Comparison of ENCODE assay signal across 8 cellular contexts in the genomic region with DNA sequence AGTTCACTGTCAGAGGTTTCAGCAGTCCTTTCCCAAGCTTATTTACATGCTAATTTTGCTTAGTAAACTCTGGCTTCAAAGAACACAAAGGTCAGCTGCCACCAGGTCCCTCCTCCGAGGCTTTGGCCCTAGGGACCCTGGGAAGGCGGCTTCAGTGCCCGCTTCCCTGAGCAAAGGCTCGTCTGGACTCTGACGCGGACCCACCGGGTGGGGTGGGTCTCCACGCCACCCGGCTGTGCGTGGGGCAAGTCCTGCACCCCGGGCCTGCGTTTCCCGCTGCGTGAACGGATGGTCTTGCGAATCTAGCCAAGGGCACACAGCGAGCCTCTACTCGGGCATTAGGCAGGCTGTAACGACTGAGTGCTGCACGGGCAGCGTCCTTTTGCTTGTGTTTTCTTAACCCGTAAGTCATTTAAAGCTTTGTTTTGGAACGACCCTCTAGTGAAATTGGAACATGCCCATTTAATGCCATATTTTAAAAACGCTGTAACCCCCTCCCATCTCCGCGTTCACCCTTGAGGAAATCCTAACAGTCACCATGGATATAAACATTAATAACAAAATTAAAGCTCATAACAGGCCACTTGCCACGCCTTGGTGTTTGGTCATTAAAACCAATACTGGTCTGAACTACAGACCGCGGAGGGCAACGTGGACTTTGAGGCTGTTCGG. TPM values are rescaled to one million over a fixed set of nuclear protein-coding genes. Genes with fewer than 3 reads are reported as not detected.
A peak's percentile ranks its signal among the peaks of the same experiment; 100 is the strongest.
DNase-seq lines count a peak whose midpoint lies in the region; ATAC-seq and TF ChIP-seq lines count a peak whose summit lies in the region.

No MANE protein-coding gene starts in this region.

- H3K27ac ChIP-seq in AG04450 (ENCODE audit: low read depth, low read length) (peak overlapping the region; percentile 52), HUES48 (ENCODE audit: low read depth, low read length) (peak overlapping the region; percentile 51), body of pancreas (peak overlapping the region; percentile 86 to 96 (median 92)), left lung (peak overlapping the region in 1 of 2 donors; percentile 64), thoracic aorta (peak overlapping the region in 1 of 2 donors; percentile 19)

- peaks cover 29% of the 10 kb centered on the region for H3K4me1 ChIP-seq in HUES48 (ENCODE audit: control insufficient read depth, insufficient read depth, low read length)
- H3K4me1 ChIP-seq in body of pancreas: peaks cover 44% of the 10 kb centered on the region
- peaks cover 5 to 34% of the 10 kb centered on the region in 2 donors for H3K4me1 ChIP-seq in left lung
- H3K4me1 ChIP-seq in thoracic aorta (ENCODE audit: control insufficient read depth in 1 of 2, low read depth in 2 of 2): peaks cover 9 to 29% of the 10 kb centered on the region in 2 donors

- no peaks in the 10 kb centered on the region for H3K36me3 ChIP-seq in HUES48 (ENCODE audit: control insufficient read depth, insufficient read depth, low read length)
- H3K36me3 ChIP-seq in body of pancreas (replicated peaks in 1 of 2; ENCODE audit: insufficient read depth in 1 of 2, low read depth in 2 of 2): no peaks in the 10 kb centered on the region
- H3K36me3 ChIP-seq in left lung: no peaks in the 10 kb centered on the region
- H3K36me3 ChIP-seq in thoracic aorta: no peaks in the 10 kb centered on the region

- WGBS in body of pancreas, 2 donors: 11 to 13% methylated on average over 15 to 31 of the region's 31 CpGs

- no peaks in the 10 kb centered on the region for H3K27me3 ChIP-seq in AG04450 (ENCODE audit: control insufficient read depth, insufficient read depth, low read length)
- H3K27me3 ChIP-seq in HUES48 (ENCODE audit: control insufficient read depth, insufficient read depth, low read length): peaks cover 33% of the 10 kb centered on the region
- H3K27me3 ChIP-seq in body of pancreas: no peaks in the 10 kb centered on the region
- peaks cover 0 to 39% of the 10 kb centered on the region in 2 donors for H3K27me3 ChIP-seq in left lung
- H3K27me3 ChIP-seq in thoracic aorta (replicated peaks; ENCODE audit: insufficient read depth): no peaks in the 10 kb centered on the region

- H3K9me3 ChIP-seq in AG04450 (ENCODE audit: control insufficient read depth, insufficient read depth, low read length) (peaks cover 11% of the 10 kb centered on the region), HUES48 (ENCODE audit: control insufficient read depth, insufficient read depth, low read length) (no peaks in the 10 kb centered on the region), body of pancreas (no peaks in the 10 kb centered on the region), left lung (no peaks in the 10 kb centered on the region), thoracic aorta (no peaks in the 10 kb centered on the region)

- CTCF ChIA-PET in AG04450 (lab: Charles Lee): interaction anchor here (1.0 to 4.1 kb wide), 5 partner anchors 16 to 154 kb away, joined by 3 to 30 read pairs (median 4); no protein-coding TSS in a partner anchor

- no peak for ATAC-seq in body of pancreas
- ATAC-seq in left lung: no peak
- no peak for ATAC-seq in thoracic aorta (ENCODE audit: insufficient number of reproducible peaks, low FRiP score, low read depth)

- POLR2A ChIA-PET in AG04450 (lab: Yijun Ruan, JAX): interaction anchor here (0.6 to 2.7 kb wide), 8 partner anchors 16 to 536 kb away, joined by 3 to 17 read pairs (median 6); partner anchors contain the start of gene PPP2R2D

- peak overlapping the region; percentile 81 for H3K4me3 ChIP-seq in AG04450 (ENCODE audit: low read depth, low read length)
- H3K4me3 ChIP-seq in HUES48 (ENCODE audit: low read depth, low read length): peak overlapping the region; percentile 83
- H3K4me3 ChIP-seq in body of pancreas: peak overlapping the region; percentile 83 to 100
- peak overlapping the region; percentile 83 to 94 for H3K4me3 ChIP-seq in left lung
- H3K4me3 ChIP-seq in thoracic aorta: peak overlapping the region; percentile 96

- intact Hi-C loops in body of pancreas (cut with DNase I): no loop called here
- intact Hi-C loops in left lung (cut with DNase I): no loop called here

- peak; percentile 12 to 56 (median 55) for TF ChIP-seq POLR2A in body of pancreas (IDR thresholded peaks at IDR 0.05)

- TF ChIP-seq CTCF in AG04450 (IDR thresholded peaks at IDR 0.05; ENCODE audit: low read depth, low read length): no peak
- TF ChIP-seq CTCF in body of pancreas (IDR thresholded peaks at IDR 0.05): no peak
- no peak for TF ChIP-seq CTCF in left lung (IDR thresholded peaks at IDR 0.05)
- TF ChIP-seq CTCF in thoracic aorta (IDR thresholded peaks at IDR 0.05): no peak

- DNase-seq in AG04450 (ENCODE audit: low read depth, low spot score): no peak
- DNase-seq in body of pancreas: peak in 3 of 4 donors; percentile 53 to 71 (median 57)
- no peak for DNase-seq in left lung
- DNase-seq in thoracic aorta (ENCODE audit: low spot score): no peak
- no peak for DNase-seq in ureter (ENCODE audit: low spot score)
- DNase-seq in NOMO-1 (lab: John Stamatoyannopoulos, UW; ENCODE audit: unreplicated experiment in 2 of 2): no peak
- no peak for DNase-seq in MV-4-11 (lab: John Stamatoyannopoulos, UW)

- no peak overlapping the region for H3K9ac ChIP-seq in HUES48 (ENCODE audit: low read depth, low read length)

RNA-seq across cellular contexts. Expression of gene BNIP3, which starts 0.8 kb away (rescaled TPM):
- 68.6 and 73.5 TPM in 2 replicates for polyA plus RNA-seq in AG04450 (2011; rRNA removed)
- 31.2 and 36.1 TPM in 2 replicates for polyA minus RNA-seq in AG04450 (2011; rRNA and poly(A)+ RNA removed)
- total RNA-seq in body of pancreas: 100 to 1,000 TPM; 147 to 158 TPM
- total RNA-seq in left lung: 10 to 100 TPM; 25.7 to 29.3 TPM
- 10 to 100 TPM; 33.6 to 81.5 TPM for total RNA-seq in thoracic aorta
- total RNA-seq in ureter: 21.5 TPM

Comparison
In these comparisons a context has a peak if more than half of its experiments do, and no peak if none do; other contexts are left out.
1. DNase-seq: peak in body of pancreas (3 of 4); none in AG04450 (single experiment), left lung (0 of 2), thoracic aorta (single experiment), ureter (single experiment), NOMO-1 (0 of 2) and MV-4-11 (single experiment).
2. Peak in every context shown above with its lines, with median percentiles within 50 percentile points of each other: H3K4me3 ChIP-seq.